Comparison of ENCODE assay signal across 8 cellular contexts in the genomic region with DNA sequence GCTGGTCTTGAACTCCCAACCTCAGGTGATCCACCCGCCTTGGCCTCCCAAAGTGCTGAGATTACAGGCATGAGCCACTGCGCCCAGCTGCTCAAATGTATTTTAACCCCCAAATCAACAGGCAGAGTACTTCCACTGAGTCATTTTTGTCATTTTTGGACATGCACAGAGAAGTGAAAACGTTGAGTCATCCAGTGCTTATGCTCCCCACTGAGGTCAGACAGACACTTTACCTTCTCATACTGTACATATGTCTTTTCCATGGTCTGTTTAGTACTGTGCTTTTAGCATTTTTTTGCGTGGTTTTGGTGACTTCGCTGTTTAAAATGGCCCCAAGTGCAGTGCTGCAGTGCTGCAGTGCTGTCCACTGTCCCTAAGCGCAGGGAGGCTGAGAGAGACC.
DNase-seq lines count a peak whose midpoint lies in the region; ATAC-seq and TF ChIP-seq lines count a peak whose summit lies in the region.
"Not testable (repeated sequence)": the region's sequence is repeated elsewhere in the genome, so short reads cannot be mapped to it uniquely, and the experiment has no call there.

No MANE protein-coding gene starts in this region.

- peak; percentile 93 for ATAC-seq in GM19035 (IDR thresholded peaks at IDR 0.05; ENCODE audit: unreplicated experiment)
- peak; percentile 94 for ATAC-seq in GM21786 (IDR thresholded peaks at IDR 0.05; ENCODE audit: unreplicated experiment)
- ATAC-seq in HG03066 (IDR thresholded peaks at IDR 0.05; ENCODE audit: low read depth, unreplicated experiment): peak; percentile 93

- peak; percentile 77 for DNase-seq in EL
- DNase-seq in LHCN-M2 (ENCODE audit: low read depth): peak; percentile 87
- DNase-seq in activated CD4-positive, alpha-beta T cell treated with anti-CD3 and anti-CD28 coated beads, Interleukin-2, amount 50 U/mL, for 48 hours: peak; percentile 32 to 38
- peak; percentile 15 to 89 for DNase-seq in cardiac fibroblast (ENCODE audit: low read depth in 2 of 2)
- peak; percentile 24 for DNase-seq in stimulated activated CD4-positive, alpha-beta T cell treated with anti-CD3 and anti-CD28 coated beads, Interleukin-4, amount 100 ng/mL, for 24 hours

- TF ChIP-seq CTCF in cardiac fibroblast (IDR thresholded peaks at IDR 0.05; ENCODE audit: low read depth, low read length): not testable (repeated sequence)

- not testable (repeated sequence) for H3K4me3 ChIP-seq in cardiac fibroblast (replicated peaks in 1 of 2; ENCODE audit: low read depth in 2 of 2, low read length in 2 of 2)

Comparison
In these comparisons a context has a peak if more than half of its experiments do, and no peak if none do; other contexts are left out.
1. DNase-seq: peak in every context shown above with its lines; median percentile 87 in LHCN-M2; 77 in EL; 52 in cardiac fibroblast; 35 in activated CD4-positive, alpha-beta T cell treated with anti-CD3 and anti-CD28 coated beads, Interleukin-2, amount 50 U/mL, for 48 hours; 24 in stimulated activated CD4-positive, alpha-beta T cell treated with anti-CD3 and anti-CD28 coated beads, Interleukin-4, amount 100 ng/mL, for 24 hours.